ENCODE assay signal across 8 cellular contexts in the genomic region with DNA sequence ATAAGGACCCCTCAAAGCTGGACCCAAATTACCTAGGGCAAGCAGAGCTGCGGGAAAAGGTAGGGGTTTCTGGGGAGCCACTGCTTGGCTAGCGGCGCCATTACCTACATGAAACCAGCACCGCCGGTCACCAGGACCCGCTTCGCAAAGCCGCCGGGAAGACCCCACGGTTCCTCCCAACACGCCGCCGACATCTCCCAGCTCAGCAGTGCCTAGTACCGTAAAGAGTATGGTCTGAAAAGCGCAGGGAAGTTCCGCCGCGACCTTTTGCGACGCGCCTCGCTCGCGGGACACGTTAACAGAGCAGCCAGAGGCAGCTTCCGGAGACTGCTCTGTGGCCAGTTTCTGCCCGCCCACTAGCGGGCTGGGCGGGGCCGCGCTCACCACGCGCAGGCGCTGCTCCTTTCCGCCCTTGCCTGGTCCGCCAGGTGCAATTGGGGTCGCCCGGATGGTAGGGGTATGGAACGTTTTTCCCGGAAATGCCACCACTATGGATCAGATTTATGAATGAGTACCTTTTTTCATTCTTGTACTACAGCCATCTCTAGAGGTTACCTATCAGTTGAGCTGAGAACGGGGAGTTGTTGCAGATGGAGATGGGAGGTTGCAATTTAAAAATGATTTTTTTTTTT. TPM values are rescaled to one million over a fixed set of nuclear protein-coding genes. Genes with fewer than 3 reads are reported as not detected.
DNase-seq lines count a peak whose midpoint lies in the region; ATAC-seq and TF ChIP-seq lines count a peak whose summit lies in the region.

A gene with protein sequence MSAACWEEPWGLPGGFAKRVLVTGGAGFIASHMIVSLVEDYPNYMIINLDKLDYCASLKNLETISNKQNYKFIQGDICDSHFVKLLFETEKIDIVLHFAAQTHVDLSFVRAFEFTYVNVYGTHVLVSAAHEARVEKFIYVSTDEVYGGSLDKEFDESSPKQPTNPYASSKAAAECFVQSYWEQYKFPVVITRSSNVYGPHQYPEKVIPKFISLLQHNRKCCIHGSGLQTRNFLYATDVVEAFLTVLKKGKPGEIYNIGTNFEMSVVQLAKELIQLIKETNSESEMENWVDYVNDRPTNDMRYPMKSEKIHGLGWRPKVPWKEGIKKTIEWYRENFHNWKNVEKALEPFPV (minus strand): TSS at position 210 of the 632 bp plus-strand sequence. CDS start 16 bp downstream, at position 194.

- peak within 1 kb of the TSS; percentile 85 for H3K18ac ChIP-seq in trophoblast cell (ENCODE audit: low read length)

- peak within 1 kb of the TSS; percentile 69 for H4K91ac ChIP-seq in trophoblast cell (ENCODE audit: low read depth, low read length)

- no CpG with 5 or more reads among the region's 41 CpGs for WGBS in trophoblast cell (ENCODE audit: extremely low coverage, insufficient coverage, insufficient read length)
- whole genome bisulfite sequencing in tibial nerve, 2 donors: 1 to 2% methylated on average over 19 to 33 of the region's 41 CpGs

- H3K27me3 ChIP-seq in adipocyte (replicated peaks; ENCODE audit: control insufficient read depth, insufficient read depth, low read length) (no peaks in the 10 kb centered on the region), trophoblast cell (ENCODE audit: insufficient read depth, low read length) (no peaks in the 10 kb centered on the region), tibial nerve (no peaks in the 10 kb centered on the region)

- H3K9ac ChIP-seq in adipocyte (ENCODE audit: low read length) (peak within 1 kb of the TSS; percentile 99), trophoblast cell (ENCODE audit: low read length) (peak within 1 kb of the TSS; percentile 81)

- CTCF ChIA-PET in T-cell (lab: Charles Lee): interaction anchor here (0.5 to 2.5 kb wide), 12 partner anchors 8 to 769 kb away, joined by 3 to 18 read pairs (median 4); no protein-coding TSS in a partner anchor

- H3K36me3 ChIP-seq in adipocyte (ENCODE audit: control insufficient read depth, insufficient read depth, low read length, severe bottlenecking) (peaks cover 16% of the 10 kb centered on the region), trophoblast cell (ENCODE audit: control insufficient read depth in 1 of 2, insufficient read depth in 2 of 2, low read length in 2 of 2) (peaks cover 5 to 7% of the 10 kb centered on the region in 2 experiments), tibial nerve (peaks cover 0 to 18% (median 3%) of the 10 kb centered on the region in 3 donors)

- H2AK5ac ChIP-seq in trophoblast cell (ENCODE audit: low read length): no peak within 1 kb of the TSS

- no peak within 1 kb of the TSS for H2BK12ac ChIP-seq in trophoblast cell (ENCODE audit: low read length)

- peak within 1 kb of the TSS; percentile 63 for H3K4me2 ChIP-seq in trophoblast cell (ENCODE audit: low read length)

- TF ChIP-seq CTCF in GM13976 (IDR thresholded peaks at IDR 0.05; ENCODE audit: borderline replicate concordance, control extremely low read depth, extremely low read depth, insufficient read depth, missing control alignments) (no peak), tibial nerve (IDR thresholded peaks at IDR 0.05) (peak in 3 of 5 experiments; percentile 21 to 45 (median 34))

- intact Hi-C loops in cardiac septum (cut with DNase I): no loop called here

- peak; percentile 93 for DNase-seq in GM13976 (ENCODE audit: low spot score)
- peak; percentile 96 for DNase-seq in NCI-H146 (lab: John Stamatoyannopoulos, UW)
- peak; percentile 74 to 92 (median 86) for DNase-seq in T-cell
- peak; percentile 93 for DNase-seq in adipocyte (ENCODE audit: low read depth)
- DNase-seq in cardiac septum (ENCODE audit: low spot score): peak; percentile 96
- DNase-seq in trophoblast cell: peak; percentile 96
- peak; percentile 77 to 78 for DNase-seq in tibial nerve (ENCODE audit: low spot score in 2 of 2)

- peaks cover 22% of the 10 kb centered on the region for H3K4me1 ChIP-seq in adipocyte (ENCODE audit: control insufficient read depth, insufficient read depth, low read length)
- H3K4me1 ChIP-seq in trophoblast cell (ENCODE audit: control insufficient read depth in 1 of 2, insufficient read depth in 2 of 2, low read length in 2 of 2): peaks cover 0 to 5% of the 10 kb centered on the region in 2 experiments
- peaks cover 0 to 34% (median 15%) of the 10 kb centered on the region in 4 donors for H3K4me1 ChIP-seq in tibial nerve

- H3K36me3 Mint-ChIP-seq in T-cell: peaks cover 8% of the 10 kb centered on the region

- H3K27me3 Mint-ChIP-seq in T-cell: no peaks in the 10 kb centered on the region

- H3K4me3 ChIP-seq in adipocyte (ENCODE audit: low read length) (peak within 1 kb of the TSS; percentile 100), trophoblast cell (ENCODE audit: low read depth, low read length) (peak within 1 kb of the TSS; percentile 85), tibial nerve (peak within 1 kb of the TSS; percentile 48 to 75 (median 68))

- H3K27ac ChIP-seq in trophoblast cell (ENCODE audit: low read depth, low read length): no peak within 1 kb of the TSS
- peak within 1 kb of the TSS; percentile 2 to 85 (median 78) for H3K27ac ChIP-seq in tibial nerve

- peaks cover 5% of the 10 kb centered on the region for H3K79me1 ChIP-seq in trophoblast cell (ENCODE audit: low read length)

- no peak within 1 kb of the TSS for H3K23ac ChIP-seq in trophoblast cell (ENCODE audit: low read length)

- peak within 1 kb of the TSS; percentile 88 to 95 (median 94) for H3K4me3 Mint-ChIP-seq in T-cell

- POLR2A ChIA-PET in T-cell (lab: Charles Lee): interaction anchor here (0.6 to 1.5 kb wide), 3 partner anchors 10 to 47 kb away, joined by 3 to 8 read pairs (median 4); no protein-coding TSS in a partner anchor

- ATAC-seq in HG02852 (IDR thresholded peaks at IDR 0.05; ENCODE audit: unreplicated experiment) (peak; percentile 94), T-cell (replicated peaks in 1 of 4) (peak; percentile 96 to 97 (median 96))

- H4K12ac ChIP-seq in trophoblast cell (ENCODE audit: low read depth, low read length): peak within 1 kb of the TSS; percentile 92

- H3K9me3 Mint-ChIP-seq in T-cell: peaks cover 0 to 3% (median 0%) of the 10 kb centered on the region in 3 donors

- in situ Hi-C loops in GM13976 (cut with MboI; ENCODE audit: low sequenced_read_pairs, unreplicated experiment): no loop called here

- H3K14ac ChIP-seq in trophoblast cell (ENCODE audit: low read length): peak within 1 kb of the TSS; percentile 91

- peak within 1 kb of the TSS; percentile 73 for H2BK5ac ChIP-seq in trophoblast cell (ENCODE audit: low read depth, low read length, poor library complexity)

- peak; percentile 41 to 72 for TF ChIP-seq POLR2A in tibial nerve (IDR thresholded peaks at IDR 0.05)

- H2BK120ac ChIP-seq in trophoblast cell (ENCODE audit: insufficient read depth, low read length, poor library complexity): peak within 1 kb of the TSS; percentile 85

- H3K27ac Mint-ChIP-seq in T-cell: peak within 1 kb of the TSS; percentile 90 to 95

- peaks cover 6% of the 10 kb centered on the region for H3K79me2 ChIP-seq in trophoblast cell (ENCODE audit: control insufficient read depth, insufficient read depth, low read length, poor library complexity)

- H3K4ac ChIP-seq in trophoblast cell (ENCODE audit: low read depth, low read length): peak within 1 kb of the TSS; percentile 72

- H2AFZ ChIP-seq in trophoblast cell (ENCODE audit: insufficient read depth, low read length, poor library complexity): peak within 1 kb of the TSS; percentile 69

- TF ChIP-seq EP300 in tibial nerve (IDR thresholded peaks at IDR 0.05): peak in 1 of 2 donors; percentile 93

- H3K9me3 ChIP-seq in adipocyte (ENCODE audit: control insufficient read depth, low read length) (no peaks in the 10 kb centered on the region), trophoblast cell (ENCODE audit: insufficient read depth, low read depth, low read length) (no peaks in the 10 kb centered on the region), tibial nerve (no peaks in the 10 kb centered on the region)

- peak within 1 kb of the TSS; percentile 96 for H4K8ac ChIP-seq in trophoblast cell (ENCODE audit: low read depth, low read length)

- H3K4me1 Mint-ChIP-seq in T-cell: peaks cover 40 to 41% (median 40%) of the 10 kb centered on the region in 3 donors

RNA-seq across cellular contexts. Expression of the gene that starts here (rescaled TPM):
- 10 to 100 TPM in 3 of 5 donors, 1 to 10 TPM in 2; 5.6 to 16.4 (median 12.9) TPM for total RNA-seq in T-cell
- 4.9 TPM for total RNA-seq in cardiac septum
- 5.9 and 6.8 TPM in 2 replicates for polyA plus RNA-seq in trophoblast cell (2013)
- 10 to 100 TPM; 10.2 to 14.2 (median 12.3) TPM for total RNA-seq in tibial nerve
